8 cellular contexts compared by ENCODE assay signal in genomic region chr9:127388037-127388855, GRCh38. TPM values are rescaled to one million over a fixed set of nuclear protein-coding genes. Genes with fewer than 3 reads are reported as not detected.
A peak's percentile ranks its signal among the peaks of the same experiment; 100 is the strongest.
DNase-seq lines count a peak whose midpoint lies in the region; ATAC-seq and TF ChIP-seq lines count a peak whose summit lies in the region.

No MANE protein-coding gene starts in this region.

- no peak for TF ChIP-seq CTCF in HEK293 (tag by site-specific recombination; IDR thresholded peaks at IDR 0.05)
- TF ChIP-seq CTCF in neural progenitor cell (IDR thresholded peaks at IDR 0.05): no peak

- CTCF ChIA-PET in HEK293 (lab: Yijun Ruan, JAX): interaction anchor here (0.6 to 1.2 kb wide), 5 partner anchors 8 to 173 kb away, joined by 3 to 8 read pairs (median 4); partner anchors contain the start of gene SLC2A8

- no peak overlapping the region for H3K4me3 Mint-ChIP-seq in neural progenitor cell

- H3K9me3 Mint-ChIP-seq in neural progenitor cell: no peaks in the 10 kb centered on the region

- H3F3A ChIP-seq in neural progenitor cell (ENCODE audit: low read depth): no peaks in the 10 kb centered on the region

- H3K4me3 ChIP-seq in HEK293 (ENCODE audit: low read depth, low read length) (no peak overlapping the region), skeletal muscle cell (ENCODE audit: low read depth, low read length) (no peak overlapping the region), neural progenitor cell (no peak overlapping the region)

- POLR2A ChIA-PET in HEK293 (lab: Yijun Ruan, JAX): interaction anchor here (0.7 to 1.9 kb wide), 11 partner anchors 9 to 223 kb away, joined by 3 to 50 read pairs (median 4); partner anchors contain the start of genes LRSAM1, RPL12, SLC2A8 and STXBP1

- DNase-seq in ELR (ENCODE audit: low read depth) (peak; percentile 98), NCI-H1048 (lab: John Stamatoyannopoulos, UW) (peak; percentile 7), fibroblast of the conjunctiva (ENCODE audit: low read depth) (peak; percentile 93), skeletal muscle cell (ENCODE audit: low read depth) (peak; percentile 94), neural progenitor cell (ENCODE audit: low spot score) (no peak)
- peak; percentile 86 for DNase-seq in activated CD8-positive, alpha-beta memory T cell treated with anti-CD3 and anti-CD28 coated beads, Interleukin-2, amount 50 U/mL, for 48 hours

- H3K36me3 Mint-ChIP-seq in neural progenitor cell: no peaks in the 10 kb centered on the region

- H3K4me1 ChIP-seq in HEK293 (ENCODE audit: control insufficient read depth, insufficient read depth, low read length) (peaks cover 12% of the 10 kb centered on the region), neural progenitor cell (no peaks in the 10 kb centered on the region)

- H3K36me3 ChIP-seq in HEK293 (ENCODE audit: control insufficient read depth in 2 of 2, insufficient read depth in 1 of 2, low read length in 2 of 2) (no peaks in the 10 kb centered on the region), neural progenitor cell (no peaks in the 10 kb centered on the region)

- H2AFZ ChIP-seq in neural progenitor cell (replicated peaks): no peak overlapping the region

- ATAC-seq in HG02840 (IDR thresholded peaks at IDR 0.05; ENCODE audit: low FRiP score, unreplicated experiment): no peak

- no peaks in the 10 kb centered on the region for H4K20me1 ChIP-seq in neural progenitor cell (ENCODE audit: low read depth)

- H3K9me3 ChIP-seq in HEK293 (ENCODE audit: control insufficient read depth, insufficient read depth, low read depth, low read length): no peaks in the 10 kb centered on the region
- H3K9me3 ChIP-seq in neural progenitor cell (ENCODE audit: low read depth): no peaks in the 10 kb centered on the region

- H3K27me3 Mint-ChIP-seq in neural progenitor cell (ENCODE audit: insufficient read depth, low read depth): no peaks in the 10 kb centered on the region

- H3K27me3 ChIP-seq in neural progenitor cell: no peaks in the 10 kb centered on the region

- H3K4me2 ChIP-seq in neural progenitor cell: no peak overlapping the region

- no peak overlapping the region for H3K9ac ChIP-seq in neural progenitor cell

- H3K27ac ChIP-seq in HEK293 (ENCODE audit: extremely low read depth, low read depth, low read length) (peak overlapping the region; percentile 53), neural progenitor cell (no peak overlapping the region)

- H3K4me1 Mint-ChIP-seq in neural progenitor cell: peaks cover 40% of the 10 kb centered on the region

- H3K79me2 ChIP-seq in neural progenitor cell (ENCODE audit: low read depth): no peaks in the 10 kb centered on the region

- no peak overlapping the region for H3K27ac Mint-ChIP-seq in neural progenitor cell

TF ChIP-seq in HEK293, 187 proteins besides CTCF, POLR2A, EP300 and RAD21 (continues in another document):
- peak; percentile 74; the same call in 1 of the 2 replicates for TF ChIP-seq ZNF692 (tag by site-specific recombination; IDR thresholded peaks at IDR 0.05)
- TF ChIP-seq HIC1 (tag by site-specific recombination; IDR thresholded peaks at IDR 0.05): peak; percentile 97
- TF ChIP-seq SP2 (tag by site-specific recombination; IDR thresholded peaks at IDR 0.05): peak; percentile 22; the same call in 1 of the 2 replicates
- TF ChIP-seq ZNF610 (tag by site-specific recombination; IDR thresholded peaks at IDR 0.05; ENCODE audit: borderline replicate concordance): peak; percentile 51; the same call in 1 of the 2 replicates
- TF ChIP-seq ZNF394 (tag by site-specific recombination; IDR thresholded peaks at IDR 0.05; ENCODE audit: borderline replicate concordance): peak; percentile 80
- TF ChIP-seq ZNF654 (tag by site-specific recombination; IDR thresholded peaks at IDR 0.05; ENCODE audit: low read depth): 0 out of 2 replicates have a peak, but pooled peaks have one; percentile 8
- peak; percentile 90 for TF ChIP-seq BCL11A (tag by site-specific recombination; IDR thresholded peaks at IDR 0.05; ENCODE audit: low read depth)
- no peak for TF ChIP-seq ZNF211 (tag by site-specific recombination; IDR thresholded peaks at IDR 0.05; ENCODE audit: low read depth)
- TF ChIP-seq KLF1 (tag by site-specific recombination; IDR thresholded peaks at IDR 0.05): 0 out of 2 replicates have a peak, but pooled peaks have one; percentile 12
- TF ChIP-seq ZNF398 (tag by site-specific recombination; IDR thresholded peaks at IDR 0.05): peak; percentile 50
- peak; percentile 76 for TF ChIP-seq PATZ1 (tag by site-specific recombination; IDR thresholded peaks at IDR 0.05)
- TF ChIP-seq ZNF140 (tag by site-specific recombination; IDR thresholded peaks at IDR 0.05): no peak
- TF ChIP-seq ZNF623 (tag by site-specific recombination; IDR thresholded peaks at IDR 0.05): no peak
- peak; percentile 76; the same call in 1 of the 2 replicates for TF ChIP-seq MEIS1 (CRISPR knock-in tag; IDR thresholded peaks at IDR 0.05; ENCODE audit: borderline replicate concordance)
- TF ChIP-seq ZNF423 (tag by site-specific recombination; IDR thresholded peaks at IDR 0.05): peak; percentile 77
- peak; percentile 93 for TF ChIP-seq ZNF580 (tag by site-specific recombination; IDR thresholded peaks at IDR 0.05)
- no peak for TF ChIP-seq ZNF223 (tag by site-specific recombination; IDR thresholded peaks at IDR 0.05)
- TF ChIP-seq TCF7L2 (IDR thresholded peaks at IDR 0.05; ENCODE audit: borderline replicate concordance, low read depth, low read length): peak; percentile 100
- TF ChIP-seq ZSCAN23 (tag by site-specific recombination; IDR thresholded peaks at IDR 0.05): peak; percentile 84; the same call in 1 of the 2 replicates
- TF ChIP-seq ZXDB (tag by site-specific recombination; IDR thresholded peaks at IDR 0.05): peak; percentile 97
- peak; percentile 88 for TF ChIP-seq KLF8 (tag by site-specific recombination; IDR thresholded peaks at IDR 0.05)
- peak; percentile 96 for TF ChIP-seq ZNF24 (tag by site-specific recombination; IDR thresholded peaks at IDR 0.05)

RNA-seq across cellular contexts. Expression of gene SLC2A8, which starts 8.7 kb away (rescaled TPM):
- 9.4 and 22.8 TPM in 2 replicates for total RNA-seq in neural progenitor cell (ENCODE audit: low replicate concordance)

RNA-seq across cellular contexts. Expression of gene ZNF79, which starts 35.9 kb away (rescaled TPM):
- total RNA-seq in neural progenitor cell (ENCODE audit: low replicate concordance): 6.7 and 7.3 TPM in 2 replicates
